Comparison of ENCODE assay signal across 2 cellular contexts in genomic region chr16:89921131-89921698, GRCh38.
TF ChIP-seq lines count a peak whose summit lies in the region.

No MANE protein-coding gene starts in this region.

TF ChIP-seq in HCT116, 20 proteins besides CTCF, POLR2A, EP300 and RAD21:
- TF ChIP-seq ZFX (IDR thresholded peaks at IDR 0.05) (0 out of 2 replicates have a peak, but pooled peaks have one; percentile 51), CBX3 (IDR thresholded peaks at IDR 0.05; ENCODE audit: low read depth) (no peak)

TF ChIP-seq in GM12878, 131 proteins besides CTCF, POLR2A, EP300 and RAD21:
- no peak for TF ChIP-seq CHD1 (IDR thresholded peaks at IDR 0.05; ENCODE audit: low read depth, low read length)
